In the genomic region with DNA sequence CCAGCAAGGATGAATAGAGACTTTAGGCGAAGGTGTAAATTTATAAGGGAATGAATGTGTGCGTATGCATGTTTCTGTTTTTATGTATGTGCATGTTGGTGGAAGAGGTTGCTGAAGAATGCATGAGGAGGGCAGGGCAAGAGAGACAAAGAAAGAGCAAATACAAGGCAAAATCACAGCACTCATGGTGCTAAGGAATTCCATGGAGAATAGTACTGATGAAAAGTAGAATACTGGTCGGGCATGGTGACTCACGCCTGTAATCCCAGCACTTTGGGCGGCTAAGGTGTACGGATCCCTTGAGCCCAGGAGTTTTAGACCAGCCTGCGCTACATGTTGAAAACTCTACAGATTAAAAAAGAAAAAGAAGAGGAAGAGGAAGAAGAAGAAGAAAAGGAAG, we compare ENCODE assay signal across 19 cellular contexts.
DNase-seq lines count a peak whose midpoint lies in the region; ATAC-seq, FAIRE-seq and TF ChIP-seq lines count a peak whose summit lies in the region.
"Had no signal": no experiment of that assay in that cellular context is flagged by ENCODE, and none has a peak within 500 bp of the region (broad histone marks: within the 10 kb centered on the region; RNA-seq: fewer than 3 reads in every experiment).

No MANE protein-coding gene starts in this region.

- no peak overlapping the region for H3K23ac ChIP-seq in H1 (ENCODE audit: insufficient read length)

- H3K79me2 ChIP-seq in H1 (ENCODE audit: control insufficient read depth in 1 of 2, insufficient read depth in 2 of 2, low read length in 2 of 2) (no peaks in the 10 kb centered on the region), GM23248 (ENCODE audit: insufficient read depth) (no peaks in the 10 kb centered on the region)

- no peak overlapping the region for H4K91ac ChIP-seq in H1 (replicated peaks; ENCODE audit: insufficient read length, low read length)

- H2BK120ac ChIP-seq in H1 (replicated peaks; ENCODE audit: low read depth, low read length) = no peak overlapping the region

- H3K4me3 ChIP-seq in H7 (ENCODE audit: insufficient read depth, low read depth, low read length) (no peak overlapping the region), H1 (ENCODE audit: extremely low read depth in 1 of 4, insufficient read depth in 2 of 4, low read depth in 3 of 4, low read length in 4 of 4) (no peak overlapping the region), upper lobe of right lung (no peak overlapping the region), GM23248 (no peak overlapping the region)
- H3K4me3 ChIP-seq: BLaER1 treated with 17β-estradiol and CSF1 and Interleukin-3, amounts not matched to agents 10 nM and 100 nM; GM12878 had no signal

- WGBS in H1 (ENCODE audit: extremely low coverage in 1 of 2, insufficient coverage in 1 of 2, insufficient read length in 1 of 2, insufficient replicate concordance in 2 of 2, low coverage in 1 of 2, low lambda C conversion rate in 2 of 2, missing lambda C conversion rate in 1 of 2), 2 experiments = 50% methylated on average over 7 of the region's 7 CpGs; no CpG with 5 or more reads in 1 of the 2 experiments
- 30 to 31% methylated on average over 7 of the region's 7 CpGs for WGBS in GM23248 (ENCODE audit: low coverage in 1 of 2, low lambda C conversion rate in 2 of 2, missing lambda C conversion rate in 2 of 2), 2 experiments

- H4K5ac ChIP-seq in H1 (ENCODE audit: insufficient read length, low read depth, low read length) = no peak overlapping the region

- POLR2A ChIA-PET in H1 (lab: Charles Lee; ENCODE audit: partially characterized antibody) = no interaction called here

- H4K8ac ChIP-seq in H1 (ENCODE audit: extremely low read depth, insufficient read depth, low read length) = no peak overlapping the region

- H3K9ac ChIP-seq in H1 (replicated peaks in 1 of 4; ENCODE audit: extremely low read depth in 1 of 4, low read depth in 3 of 4, low read length in 3 of 4) = no peak overlapping the region
- H3K9ac ChIP-seq in GM23248 = no peak overlapping the region
- H3K9ac ChIP-seq: BLaER1 treated with 17β-estradiol and CSF1 and Interleukin-3, amounts not matched to agents 10 nM and 100 nM had no signal

- H3K27ac ChIP-seq in H1 (ENCODE audit: low read depth, low read length) (no peak overlapping the region), upper lobe of right lung (no peak overlapping the region), GM23248 (no peak overlapping the region)
- H3K27ac ChIP-seq: BLaER1 treated with 17β-estradiol and CSF1 and Interleukin-3, amounts not matched to agents 10 nM and 100 nM had no signal

- no peak overlapping the region for H3K18ac ChIP-seq in H1 (ENCODE audit: extremely low read depth, low read length)

- no peaks in the 10 kb centered on the region for H3K9me2 ChIP-seq in GM23248 (ENCODE audit: insufficient read depth)

- no peak overlapping the region for H3K56ac ChIP-seq in H1 (replicated peaks; ENCODE audit: insufficient read length, low read depth, low read length)

- no peak for TF ChIP-seq POLR2A in H1 (IDR thresholded peaks at IDR 0.05; ENCODE audit: control extremely low read depth in 1 of 2, low read depth in 2 of 2, low read length in 2 of 2)

- H4K20me1 ChIP-seq in H1 (replicated peaks in 1 of 2; ENCODE audit: control insufficient read depth in 1 of 2, insufficient read depth in 2 of 2, low read length in 2 of 2) (no peaks in the 10 kb centered on the region), GM23248 (ENCODE audit: insufficient read depth) (no peaks in the 10 kb centered on the region)
- H4K20me1 ChIP-seq: BLaER1 treated with 17β-estradiol and CSF1 and Interleukin-3, amounts not matched to agents 10 nM and 100 nM had no signal

- no peaks in the 10 kb centered on the region for H3K27me3 Mint-ChIP-seq in HFFc6 (ENCODE audit: insufficient read depth)
- H3K27me3 Mint-ChIP-seq: B cell, IgD-negative memory B cell had no signal

- H3K27me3 ChIP-seq in H7 (ENCODE audit: control insufficient read depth, insufficient read depth, low read length) (no peaks in the 10 kb centered on the region), H1 (replicated peaks in 1 of 4; ENCODE audit: control insufficient read depth in 3 of 4, extremely low read depth in 1 of 4, insufficient read depth in 3 of 4, low read length in 3 of 4) (no peaks in the 10 kb centered on the region), upper lobe of right lung (no peaks in the 10 kb centered on the region), GM23248 (replicated peaks; ENCODE audit: insufficient read depth) (no peaks in the 10 kb centered on the region)
- H3K27me3 ChIP-seq: BLaER1 treated with 17β-estradiol and CSF1 and Interleukin-3, amounts not matched to agents 10 nM and 100 nM had no signal

- no peak overlapping the region for H2AK5ac ChIP-seq in H1 (ENCODE audit: low read depth, low read length)

- H3K9me3 ChIP-seq in H1 (ENCODE audit: insufficient read depth in 2 of 2, low read depth in 1 of 2, low read length in 1 of 2) = no peaks in the 10 kb centered on the region
- no peaks in the 10 kb centered on the region for H3K9me3 ChIP-seq in upper lobe of right lung
- H3K9me3 ChIP-seq in GM23248 (ENCODE audit: low read depth) = no peaks in the 10 kb centered on the region
- H3K9me3 ChIP-seq: BLaER1 treated with 17β-estradiol and CSF1 and Interleukin-3, amounts not matched to agents 10 nM and 100 nM had no signal

- H3K4me1 ChIP-seq in H1 (replicated peaks in 1 of 4; ENCODE audit: control insufficient read depth in 3 of 4, insufficient read depth in 4 of 4, low read length in 3 of 4) = no peaks in the 10 kb centered on the region
- H3K4me1 ChIP-seq in upper lobe of right lung = no peaks in the 10 kb centered on the region
- no peaks in the 10 kb centered on the region for H3K4me1 ChIP-seq in GM23248 (ENCODE audit: insufficient read depth)
- H3K4me1 ChIP-seq: BLaER1 treated with 17β-estradiol and CSF1 and Interleukin-3, amounts not matched to agents 10 nM and 100 nM had no signal

- ATAC-seq in upper lobe of right lung = no peak
- ATAC-seq: CD8-positive, alpha-beta T cell; GM12878; HCT116; HepG2 had no signal

- DNase-seq in H7 (peak; percentile 1), H1 (ENCODE audit: low read depth in 1 of 2, low spot score in 2 of 2) (no peak), iPS-NIHi7 (ENCODE audit: extremely low spot score) (peak; percentile 10), AG08396 (ENCODE audit: low spot score) (no peak), upper lobe of right lung (no peak), GM23248 (no peak), HFFc6 (no peak)
- DNase-seq: 8988T; Calu3; CD8-positive, alpha-beta T cell; DMS79 treated with DMSO at 0.1 percent for 48 hours; GOT3; KBM-7 had no signal

- CTCF ChIA-PET in H1 (lab: Charles Lee; ENCODE audit: partially characterized antibody) = no interaction called here

- H3K9me3 Mint-ChIP-seq in HFFc6 = peaks cover 20% of the 10 kb centered on the region

- intact Hi-C loops in upper lobe of right lung (cut with DNase I) = no loop called here

- no peaks in the 10 kb centered on the region for H3K4me1 Mint-ChIP-seq in HFFc6 (ENCODE audit: low read depth)
- H3K4me1 Mint-ChIP-seq: B cell, IgD-negative memory B cell had no signal

- no peak overlapping the region for H3K4me3 Mint-ChIP-seq in HFFc6
- H3K4me3 Mint-ChIP-seq: B cell; CD8-positive, alpha-beta T cell; IgD-negative memory B cell had no signal

- H3K27ac Mint-ChIP-seq in HFFc6 = no peak overlapping the region
- H3K27ac Mint-ChIP-seq: B cell; CD8-positive, alpha-beta T cell; IgD-negative memory B cell had no signal

- H3K36me3 Mint-ChIP-seq in HFFc6 (ENCODE audit: low read depth) = no peaks in the 10 kb centered on the region
- H3K36me3 Mint-ChIP-seq: CD8-positive, alpha-beta T cell; IgD-negative memory B cell had no signal

- in situ Hi-C loops in GM23248 (cut with MboI) = no loop called here

- TF ChIP-seq CTCF in H1 (IDR thresholded peaks at IDR 0.05; ENCODE audit: control extremely low read depth in 1 of 3, insufficient read depth in 1 of 3, low read depth in 1 of 3, low read length in 3 of 3) (no peak), upper lobe of right lung (IDR thresholded peaks at IDR 0.05) (no peak), HFFc6 (IDR thresholded peaks at IDR 0.05) (no peak)

- H2BK5ac ChIP-seq in H1 (ENCODE audit: low read depth, low read length) = no peak overlapping the region

- no peak for TF ChIP-seq RAD21 in H1 (IDR thresholded peaks at IDR 0.05 in 1 of 2, conservative IDR thresholded peaks at IDR 0.05 in 1 of 2; ENCODE audit: low read depth in 2 of 2, low read length in 2 of 2)

- H2AFZ ChIP-seq in H1 (ENCODE audit: low read length) = 0 out of 2 replicates have a peak overlapping the region, but pooled peaks have one; percentile 11
- no peak overlapping the region for H2AFZ ChIP-seq in GM23248

- H3K14ac ChIP-seq in H1 (ENCODE audit: insufficient read length) = no peak overlapping the region

- no peak for FAIRE-seq in H1 (lab: Jason Lieb, UNC)
- FAIRE-seq: GM12878, HepG2 had no signal

- no peak overlapping the region for H2BK20ac ChIP-seq in H1 (ENCODE audit: low read length)

- no peak overlapping the region for H3K4ac ChIP-seq in H1 (replicated peaks; ENCODE audit: insufficient read length, low read depth, low read length)

- H3K36me3 ChIP-seq in H7 (replicated peaks; ENCODE audit: control insufficient read depth, insufficient read depth, low read length) = no peaks in the 10 kb centered on the region
- no peaks in the 10 kb centered on the region for H3K36me3 ChIP-seq in H1 (ENCODE audit: control insufficient read depth in 2 of 4, insufficient read depth in 4 of 4, low read length in 3 of 4)
- H3K36me3 ChIP-seq in upper lobe of right lung = no peaks in the 10 kb centered on the region
- H3K36me3 ChIP-seq in GM23248 (ENCODE audit: low read depth) = no peaks in the 10 kb centered on the region
- H3K36me3 ChIP-seq: BLaER1 treated with 17β-estradiol and CSF1 and Interleukin-3, amounts not matched to agents 10 nM and 100 nM had no signal

- no peak overlapping the region for H2BK12ac ChIP-seq in H1 (ENCODE audit: low read depth, low read length)

- H3K23me2 ChIP-seq in H1 (ENCODE audit: low read depth, low read length) = peaks cover 1% of the 10 kb centered on the region; the same call in 1 of the 2 replicates

- no peaks in the 10 kb centered on the region for H3F3A ChIP-seq in GM23248 (ENCODE audit: insufficient read depth)

- no peaks in the 10 kb centered on the region for H3K79me1 ChIP-seq in H1 (ENCODE audit: low read depth, low read length)

- H3K4me2 ChIP-seq in H1 (ENCODE audit: insufficient read depth in 1 of 2, low read depth in 2 of 2, low read length in 2 of 2) = no peak overlapping the region
- H3K4me2 ChIP-seq in GM23248 (ENCODE audit: unreplicated experiment) = no peak overlapping the region
- H3K4me2 ChIP-seq: BLaER1 treated with 17β-estradiol and CSF1 and Interleukin-3, amounts not matched to agents 10 nM and 100 nM had no signal

- H2BK15ac ChIP-seq in H1 (ENCODE audit: low read length) = no peak overlapping the region

- no peak for TF ChIP-seq EP300 in H1 (IDR thresholded peaks at IDR 0.05; ENCODE audit: borderline replicate concordance in 1 of 2, low read depth in 2 of 2, low read length in 2 of 2)

TF ChIP-seq in H1, 55 proteins besides CTCF, POLR2A, EP300 and RAD21 (continues in another document):
- TF ChIP-seq NANOG (IDR thresholded peaks at IDR 0.05; ENCODE audit: insufficient read depth, low read depth, low read length, poor library complexity, severe bottlenecking) = no peak
- no peak for TF ChIP-seq JUN (IDR thresholded peaks at IDR 0.05; ENCODE audit: low read depth, low read length)
- TF ChIP-seq SIN3A (conservative IDR thresholded peaks at IDR 0.05 in 1 of 2, IDR thresholded peaks at IDR 0.05 in 1 of 2; ENCODE audit: low read depth in 1 of 2, low read length in 2 of 2) = no peak
- no peak for TF ChIP-seq EZH2 (IDR thresholded peaks at IDR 0.05; ENCODE audit: low read depth, low read length, severe bottlenecking)

Comparison
In these comparisons a context has a peak if more than half of its experiments do, and no peak if none do; other contexts are left out.
1. DNase-seq: peak in H7 (single experiment) and iPS-NIHi7 (single experiment); none in H1 (0 of 2), AG08396 (single experiment), upper lobe of right lung (single experiment), GM23248 (single experiment) and HFFc6 (single experiment).